ENCODE assay signal across 8 cellular contexts in genomic region chr12:69469854-69470188, GRCh38. TPM values are rescaled to one million over a fixed set of nuclear protein-coding genes. Genes with fewer than 3 reads are reported as not detected.
A peak's percentile ranks its signal among the peaks of the same experiment; 100 is the strongest.
DNase-seq lines count a peak whose midpoint lies in the region; ATAC-seq and TF ChIP-seq lines count a peak whose summit lies in the region.

No MANE protein-coding gene starts in this region.

- intact Hi-C loops in activated T-helper 1 cell treated with anti-CD3 and anti-CD28 coated beads, Interleukin-12 subunit alpha, Interleukin-12 subunit beta, Interleukin-2, Interleukin-4 antibody, amounts not matched to agents 30 ng/mL and 10 ng/mL and 1 ng/mL, durations not matched to agents 14 hours and 24 hours and 36 hours (cut with micrococcal nuclease), result loop anchor here (1.0 to 5.0 kb wide), 8 partner anchors 64 to 897 kb away; partner anchors contain the start of genes CCT2, KCNMB4 and RAB3IP

- H3K27me3 ChIP-seq in iPS-15b (ENCODE audit: control insufficient read depth, insufficient read depth, low read length) (no peaks in the 10 kb centered on the region), subcutaneous abdominal adipose tissue (ENCODE audit: control insufficient read depth in 5 of 5, insufficient read depth in 4 of 5, low read length in 5 of 5) (no peaks in the 10 kb centered on the region)

- no peaks in the 10 kb centered on the region for H3K9me3 Mint-ChIP-seq in activated T-helper 1 cell treated with anti-CD3 and anti-CD28 coated beads, Interleukin-12 subunit alpha, Interleukin-12 subunit beta, Interleukin-2, Interleukin-4 antibody, amounts not matched to agents 30 ng/mL and 10 ng/mL and 1 ng/mL, durations not matched to agents 14 hours and 24 hours and 36 hours

- H3K36me3 ChIP-seq in iPS-15b (ENCODE audit: control insufficient read depth, insufficient read depth, low read length) (no peaks in the 10 kb centered on the region), subcutaneous abdominal adipose tissue (ENCODE audit: control insufficient read depth in 5 of 5, insufficient read depth in 5 of 5, low read length in 5 of 5) (no peaks in the 10 kb centered on the region)

- peak overlapping the region; percentile 98 for H3K4me3 Mint-ChIP-seq in activated T-helper 1 cell treated with anti-CD3 and anti-CD28 coated beads, Interleukin-12 subunit alpha, Interleukin-12 subunit beta, Interleukin-2, Interleukin-4 antibody, amounts not matched to agents 30 ng/mL and 10 ng/mL and 1 ng/mL, durations not matched to agents 14 hours and 24 hours and 36 hours

- no peaks in the 10 kb centered on the region for H3K27me3 Mint-ChIP-seq in activated T-helper 1 cell treated with anti-CD3 and anti-CD28 coated beads, Interleukin-12 subunit alpha, Interleukin-12 subunit beta, Interleukin-2, Interleukin-4 antibody, amounts not matched to agents 30 ng/mL and 10 ng/mL and 1 ng/mL, durations not matched to agents 14 hours and 24 hours and 36 hours (ENCODE audit: insufficient read depth)

- peaks cover 11% of the 10 kb centered on the region for H3K36me3 Mint-ChIP-seq in activated T-helper 1 cell treated with anti-CD3 and anti-CD28 coated beads, Interleukin-12 subunit alpha, Interleukin-12 subunit beta, Interleukin-2, Interleukin-4 antibody, amounts not matched to agents 30 ng/mL and 10 ng/mL and 1 ng/mL, durations not matched to agents 14 hours and 24 hours and 36 hours (ENCODE audit: low read depth)

- TF ChIP-seq POLR2A in GM18505 (IDR thresholded peaks at IDR 0.05; ENCODE audit: borderline replicate concordance, extremely low read depth, insufficient read depth, insufficient read length), result no peak

- DNase-seq in activated T-helper 1 cell treated with anti-CD3 and anti-CD28 coated beads, Interleukin-12 subunit alpha, Interleukin-12 subunit beta, Interleukin-2, Interleukin-4 antibody, amounts not matched to agents 30 ng/mL and 10 ng/mL and 1 ng/mL, durations not matched to agents 14 hours and 24 hours and 36 hours (ENCODE audit: low spot score), result no peak
- DNase-seq in DMS79 (lab: John Stamatoyannopoulos, UW) (no peak), NCI-H1105 treated with DMSO at 0.1 percent for 48 hours (lab: John Stamatoyannopoulos, UW) (no peak)

- H3K4me1 Mint-ChIP-seq in activated T-helper 1 cell treated with anti-CD3 and anti-CD28 coated beads, Interleukin-12 subunit alpha, Interleukin-12 subunit beta, Interleukin-2, Interleukin-4 antibody, amounts not matched to agents 30 ng/mL and 10 ng/mL and 1 ng/mL, durations not matched to agents 14 hours and 24 hours and 36 hours (ENCODE audit: low read depth), result peaks cover 45% of the 10 kb centered on the region

- H3K4me1 ChIP-seq in iPS-15b (ENCODE audit: control insufficient read depth, insufficient read depth, low read length) (peaks cover 24% of the 10 kb centered on the region), subcutaneous abdominal adipose tissue (ENCODE audit: control insufficient read depth in 5 of 5, insufficient read depth in 5 of 5, low read length in 5 of 5) (peaks cover 4 to 44% (median 40%) of the 10 kb centered on the region in 5 donors)

- H3K27ac ChIP-seq in subcutaneous abdominal adipose tissue (ENCODE audit: low read depth, low read length), result peak overlapping the region; percentile 99

- H3K9me3 ChIP-seq in iPS-15b (ENCODE audit: control insufficient read depth, insufficient read depth, low read length) (no peaks in the 10 kb centered on the region), subcutaneous abdominal adipose tissue (ENCODE audit: control insufficient read depth in 5 of 5, low read length in 5 of 5) (no peaks in the 10 kb centered on the region)

- H3K9ac ChIP-seq in iPS-15b (ENCODE audit: low read depth, low read length) (peak overlapping the region; percentile 41), subcutaneous abdominal adipose tissue (ENCODE audit: low read length in 5 of 5) (peak overlapping the region; percentile 3 to 100 (median 98))

- ATAC-seq in HG02970 (IDR thresholded peaks at IDR 0.05; ENCODE audit: low FRiP score, unreplicated experiment) (peak; percentile 3), GM18505 (IDR thresholded peaks at IDR 0.05; ENCODE audit: unreplicated experiment) (no peak), HG02938 (IDR thresholded peaks at IDR 0.05; ENCODE audit: unreplicated experiment) (no peak)

- peak overlapping the region; percentile 92 for H3K4me3 ChIP-seq in iPS-15b (ENCODE audit: low read depth, low read length)
- H3K4me3 ChIP-seq in subcutaneous abdominal adipose tissue (ENCODE audit: low read depth in 1 of 5, low read length in 5 of 5), result peak overlapping the region; percentile 85 to 93 (median 92)

- H3K27ac Mint-ChIP-seq in activated T-helper 1 cell treated with anti-CD3 and anti-CD28 coated beads, Interleukin-12 subunit alpha, Interleukin-12 subunit beta, Interleukin-2, Interleukin-4 antibody, amounts not matched to agents 30 ng/mL and 10 ng/mL and 1 ng/mL, durations not matched to agents 14 hours and 24 hours and 36 hours, result peak overlapping the region; percentile 97

RNA-seq across cellular contexts. Expression of gene FRS2, which starts 0.4 kb away (rescaled TPM):
- total RNA-seq in activated T-helper 1 cell treated with anti-CD3 and anti-CD28 coated beads, Interleukin-12 subunit alpha, Interleukin-12 subunit beta, Interleukin-2, Interleukin-4 antibody, amounts not matched to agents 30 ng/mL and 10 ng/mL and 1 ng/mL, durations not matched to agents 14 hours and 24 hours and 36 hours, result 13.1 and 13.7 TPM in 2 replicates
